17 cellular contexts compared by ENCODE assay signal in genomic region chr9:15743512-15743911, GRCh38.
A peak's percentile ranks its signal among the peaks of the same experiment; 100 is the strongest.
DNase-seq lines count a peak whose midpoint lies in the region; ATAC-seq and TF ChIP-seq lines count a peak whose summit lies in the region.
"Had no signal": no experiment of that assay in that cellular context is flagged by ENCODE, and none has a peak within 500 bp of the region (broad histone marks: within the 10 kb centered on the region; RNA-seq: fewer than 3 reads in every experiment).

No MANE protein-coding gene starts in this region.

- H3K36me3 ChIP-seq in spleen: peaks cover 0 to 14% (median 0%) of the 10 kb centered on the region in 6 donors
- H3K36me3 ChIP-seq: brain microvascular endothelial cell had no signal

- POLR2A ChIA-PET in activated CD4-positive, alpha-beta memory T cell treated with anti-CD3 and anti-CD28 coated beads for 36 hours (lab: Charles Lee): no interaction called here

- H3K4me3 ChIP-seq in spleen: no peak overlapping the region

- TF ChIP-seq CTCF in GM13977 (IDR thresholded peaks at IDR 0.05; ENCODE audit: extremely low read depth, insufficient read depth, missing control alignments) (no peak), spleen (IDR thresholded peaks at IDR 0.05 in 8 of 11, conservative IDR thresholded peaks at IDR 0.05 in 3 of 11) (no peak)

- no peaks in the 10 kb centered on the region for H3K4me1 ChIP-seq in spleen
- H3K4me1 ChIP-seq: parathyroid adenoma had no signal

- H3K27me3 ChIP-seq in spleen (replicated peaks in 1 of 7): no peaks in the 10 kb centered on the region
- H3K27me3 ChIP-seq: brain microvascular endothelial cell had no signal

- peaks cover 0 to 4% (median 0%) of the 10 kb centered on the region in 8 donors for H3K9me3 ChIP-seq in spleen

- CTCF ChIA-PET in activated CD4-positive, alpha-beta memory T cell treated with anti-CD3 and anti-CD28 coated beads for 36 hours (lab: Charles Lee): no interaction called here

- ATAC-seq in GM19397 (IDR thresholded peaks at IDR 0.05; ENCODE audit: unreplicated experiment) (peak; percentile 63), HG02763 (IDR thresholded peaks at IDR 0.05; ENCODE audit: unreplicated experiment) (peak; percentile 89), HG03342 (IDR thresholded peaks at IDR 0.05; ENCODE audit: unreplicated experiment) (peak; percentile 96), GM19328 (IDR thresholded peaks at IDR 0.05; ENCODE audit: unreplicated experiment) (no peak)

- no peak for TF ChIP-seq POLR2A in spleen (IDR thresholded peaks at IDR 0.05)

- in situ Hi-C loops in GM13977 (cut with MboI; ENCODE audit: low pct_unique_long_range_greater_than_20kb, low sequenced_read_pairs, unreplicated experiment): no loop called here

- H3K4me1 Mint-ChIP-seq in activated CD4-positive, alpha-beta memory T cell treated with anti-CD3 and anti-CD28 coated beads for 36 hours (ENCODE audit: low read depth): no peaks in the 10 kb centered on the region
- H3K4me1 Mint-ChIP-seq: activated CD4-positive, alpha-beta memory T cell treated with anti-CD3 and anti-CD28 coated beads, Interleukin-2, amount 10 ng/mL, durations not matched to agents 7 days and 5 days had no signal

- DNase-seq in GM13977 (ENCODE audit: low spot score) (peak; percentile 10), GM19238 (ENCODE audit: insufficient read length, low spot score) (no peak), spleen (no peak)
- DNase-seq in activated CD4-positive, alpha-beta memory T cell treated with anti-CD3 and anti-CD28 coated beads for 36 hours: no peak
- DNase-seq: activated CD4-positive, alpha-beta memory T cell treated with anti-CD3 and anti-CD28 coated beads, Interleukin-2, amount 10 ng/mL, durations not matched to agents 7 days and 5 days; brain microvascular endothelial cell; foreskin melanocyte; GOT3; islet precursor cell; NCI-H1105 treated with DMSO at 0.1 percent for 48 hours had no signal

- peaks cover 10% of the 10 kb centered on the region for H3K36me3 Mint-ChIP-seq in activated CD4-positive, alpha-beta memory T cell treated with anti-CD3 and anti-CD28 coated beads for 36 hours
- H3K36me3 Mint-ChIP-seq: type B pancreatic cell had no signal

- no peaks in the 10 kb centered on the region for H3K27me3 Mint-ChIP-seq in activated CD4-positive, alpha-beta memory T cell treated with anti-CD3 and anti-CD28 coated beads for 36 hours
- H3K27me3 Mint-ChIP-seq: activated CD4-positive, alpha-beta memory T cell treated with anti-CD3 and anti-CD28 coated beads, Interleukin-2, amount 10 ng/mL, durations not matched to agents 7 days and 5 days; type B pancreatic cell had no signal

- no peak overlapping the region for H3K27ac Mint-ChIP-seq in activated CD4-positive, alpha-beta memory T cell treated with anti-CD3 and anti-CD28 coated beads for 36 hours
- H3K27ac Mint-ChIP-seq: activated CD4-positive, alpha-beta memory T cell treated with anti-CD3 and anti-CD28 coated beads, Interleukin-2, amount 10 ng/mL, durations not matched to agents 7 days and 5 days; type B pancreatic cell had no signal

- intact Hi-C loops in activated CD4-positive, alpha-beta memory T cell treated with anti-CD3 and anti-CD28 coated beads for 36 hours (cut with micrococcal nuclease): no loop called here
- intact Hi-C loops in spleen (cut with DNase I; ENCODE audit: low total_unique reads): no loop called here

- H3K4me3 Mint-ChIP-seq in activated CD4-positive, alpha-beta memory T cell treated with anti-CD3 and anti-CD28 coated beads for 36 hours: no peak overlapping the region
- H3K4me3 Mint-ChIP-seq: activated CD4-positive, alpha-beta memory T cell treated with anti-CD3 and anti-CD28 coated beads, Interleukin-2, amount 10 ng/mL, durations not matched to agents 7 days and 5 days; type B pancreatic cell had no signal

- no peak overlapping the region for H3K27ac ChIP-seq in spleen
- H3K27ac ChIP-seq: brain microvascular endothelial cell, parathyroid adenoma, RWPE1 had no signal

- H3K9me3 Mint-ChIP-seq in activated CD4-positive, alpha-beta memory T cell treated with anti-CD3 and anti-CD28 coated beads for 36 hours: peaks cover 4% of the 10 kb centered on the region

- 95 to 100% (median 96%) methylated on average over 1 of the region's 1 CpG for WGBS in spleen, 5 donors
